1 cellular context compared by ENCODE assay signal in genomic region chr2:143730155-143730949, GRCh38.
TF ChIP-seq lines count a peak whose summit lies in the region.

No MANE protein-coding gene starts in this region.

TF ChIP-seq in GM12878, 131 proteins besides CTCF, POLR2A, EP300 and RAD21 (continued from another document):
- TF ChIP-seq REST (IDR thresholded peaks at IDR 0.05; ENCODE audit: low read depth, low read length) (no peak), JUND (IDR thresholded peaks at IDR 0.05; ENCODE audit: low read depth, low read length) (no peak), FOXM1 (IDR thresholded peaks at IDR 0.05; ENCODE audit: low read depth, low read length) (peak; percentile 57; the same call in 1 of the 2 replicates), MEF2B (IDR thresholded peaks at IDR 0.05; ENCODE audit: partially characterized antibody, poor library complexity, severe bottlenecking) (no peak), PRDM15 (CRISPR knock-in tag; IDR thresholded peaks at IDR 0.05) (no peak), HSF1 (IDR thresholded peaks at IDR 0.05; ENCODE audit: low read depth, low read length) (no peak), TBL1XR1 (IDR thresholded peaks at IDR 0.05; ENCODE audit: low read depth, low read length) (no peak), ZBTB40 (IDR thresholded peaks at IDR 0.05; ENCODE audit: borderline replicate concordance) (no peak), CREB1 (IDR thresholded peaks at IDR 0.05; ENCODE audit: low read depth) (no peak), IRF4 (IDR thresholded peaks at IDR 0.05; ENCODE audit: low read depth, low read length) (0 out of 2 replicates have a peak, but pooled peaks have one; percentile 22), ZNF274 (IDR thresholded peaks at IDR 0.05; ENCODE audit: insufficient read depth, insufficient read length) (no peak), MEF2A (IDR thresholded peaks at IDR 0.05; ENCODE audit: insufficient read depth, low read depth, low read length) (0 out of 2 replicates have a peak, but pooled peaks have one; percentile 43), YBX1 (IDR thresholded peaks at IDR 0.05) (no peak), CEBPZ (IDR thresholded peaks at IDR 0.05; ENCODE audit: low read depth, low read length) (no peak), ZBTB4 (CRISPR knock-in tag; IDR thresholded peaks at IDR 0.05) (no peak), ZNF24 (IDR thresholded peaks at IDR 0.05) (no peak), KLF5 (IDR thresholded peaks at IDR 0.05; ENCODE audit: partially characterized antibody) (no peak), SRF (IDR thresholded peaks at IDR 0.05; ENCODE audit: low read depth in 2 of 2, low read length in 2 of 2) (no peak), POU2F2 (IDR thresholded peaks at IDR 0.05; ENCODE audit: borderline replicate concordance, low read depth, low read length) (no peak), ZNF384 (IDR thresholded peaks at IDR 0.05; ENCODE audit: borderline replicate concordance, low read depth, low read length) (peak; percentile 60), RUNX3 (IDR thresholded peaks at IDR 0.05; ENCODE audit: low read length) (peak; percentile 83), FOXK2 (IDR thresholded peaks at IDR 0.05) (no peak), SMAD5 (IDR thresholded peaks at IDR 0.05; ENCODE audit: low read depth) (no peak), JUNB (IDR thresholded peaks at IDR 0.05) (peak; percentile 67), EZH2 (IDR thresholded peaks at IDR 0.05; ENCODE audit: borderline replicate concordance, control insufficient read depth, low read depth, low read length) (no peak), DPF2 (IDR thresholded peaks at IDR 0.05) (no peak; the same call in 1 of the 2 replicates)
